ENCODE assay signal across 28 cellular contexts in the genomic region with DNA sequence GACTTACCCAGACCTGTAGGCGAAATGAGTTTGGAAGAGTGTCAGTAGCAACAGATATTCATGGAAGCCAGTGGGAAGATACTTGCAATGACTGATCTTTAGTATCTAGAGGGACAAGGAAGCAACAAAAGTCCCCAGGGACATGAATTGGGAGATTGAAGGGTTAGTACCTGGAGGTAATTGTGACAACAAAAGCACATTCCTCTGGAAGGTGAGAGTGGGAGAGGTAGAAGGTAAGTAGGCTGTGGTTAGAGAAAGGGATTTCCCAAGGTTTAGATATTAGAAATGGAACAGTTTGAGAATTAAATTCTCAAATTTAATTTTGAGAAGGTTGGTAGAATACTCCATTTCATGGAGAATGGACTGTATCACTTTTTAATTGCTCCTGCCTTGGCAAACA.
A peak's percentile ranks its signal among the peaks of the same experiment; 100 is the strongest.
DNase-seq lines count a peak whose midpoint lies in the region; ATAC-seq and TF ChIP-seq lines count a peak whose summit lies in the region.
"Had no signal": no experiment of that assay in that cellular context is flagged by ENCODE, and none has a peak within 500 bp of the region (broad histone marks: within the 10 kb centered on the region; RNA-seq: fewer than 3 reads in every experiment).

No MANE protein-coding gene starts in this region.

- CTCF ChIA-PET in MCF 10A (lab: Yijun Ruan, JAX), result no interaction called here

- DNase-seq in activated naive CD8-positive, alpha-beta T cell treated with anti-CD3 and anti-CD28 coated beads for 36 hours, result no peak
- DNase-seq in left lung (no peak), MCF 10A (ENCODE audit: unreplicated experiment) (no peak), kidney glomerular epithelial cell (lab: John Stamatoyannopoulos, UW) (no peak), immature natural killer cell (no peak)
- DNase-seq: activated CD4-positive, alpha-beta memory T cell treated with anti-CD3 and anti-CD28 coated beads for 36 hours; activated CD8-positive, alpha-beta memory T cell treated with anti-CD3 and anti-CD28 coated beads, Interleukin-2, amount 50 U/mL, for 48 hours; BE2C; COR-L47; effector CD4-positive, alpha-beta T cell; NCI-H1092 treated with DMSO at 0.1 percent for 48 hours; NCI-H1694 treated with DMSO at 0.1 percent for 48 hours; NCI-H446 treated with DMSO at 0.1 percent for 48 hours; right cardiac atrium; RPMI8226; stimulated activated naive CD8-positive, alpha-beta T cell treated with anti-CD3 and anti-CD28 coated beads, Interleukin-15, Interleukin-2, amounts not matched to agents 100 U/mL and 50 U/mL, for 24 hours; testis; uterus had no signal

- H3K4me1 Mint-ChIP-seq in activated naive CD8-positive, alpha-beta T cell (ENCODE audit: low read depth), result peaks cover 30% of the 10 kb centered on the region
- peaks cover 32% of the 10 kb centered on the region for H3K4me1 Mint-ChIP-seq in activated naive CD8-positive, alpha-beta T cell treated with anti-CD3 and anti-CD28 coated beads for 36 hours
- peaks cover 12% of the 10 kb centered on the region for H3K4me1 Mint-ChIP-seq in MCF 10A (ENCODE audit: insufficient read depth, unreplicated experiment)
- no peaks in the 10 kb centered on the region for H3K4me1 Mint-ChIP-seq in immature natural killer cell

- peak; percentile 64 for ATAC-seq in left lung
- ATAC-seq in HG03039 (IDR thresholded peaks at IDR 0.05; ENCODE audit: unreplicated experiment), result no peak
- ATAC-seq: activated CD4-positive, CD25-positive, alpha-beta regulatory T cell treated with anti-CD3 and anti-CD28 coated beads, Interleukin-2, amount 50 U/mL, for 24 hours; activated naive CD4-positive, alpha-beta T cell treated with anti-CD3 and anti-CD28 coated beads, Interleukin-2, amount 50 U/mL, for 72 hours; left lobe of liver; right cardiac atrium; stimulated activated naive CD8-positive, alpha-beta T cell treated with anti-CD3 and anti-CD28 coated beads, Interleukin-15, Interleukin-2, amounts not matched to agents 100 U/mL and 50 U/mL, for 24 hours had no signal

- peaks cover 4% of the 10 kb centered on the region; the same call in 1 of the 2 replicates for H3K79me2 ChIP-seq in Loucy (ENCODE audit: insufficient read depth, low read length)

- H3K9me2 ChIP-seq in Loucy (replicated peaks; ENCODE audit: low read depth, low read length), result no peaks in the 10 kb centered on the region

- no peaks in the 10 kb centered on the region for H3K9me3 Mint-ChIP-seq in activated naive CD8-positive, alpha-beta T cell (ENCODE audit: low read depth)
- no peaks in the 10 kb centered on the region for H3K9me3 Mint-ChIP-seq in activated naive CD8-positive, alpha-beta T cell treated with anti-CD3 and anti-CD28 coated beads for 36 hours
- H3K9me3 Mint-ChIP-seq in MCF 10A (ENCODE audit: unreplicated experiment) (peaks cover 7% of the 10 kb centered on the region), immature natural killer cell (no peaks in the 10 kb centered on the region)
- H3K9me3 Mint-ChIP-seq: activated CD4-positive, alpha-beta memory T cell treated with anti-CD3 and anti-CD28 coated beads for 36 hours; activated naive CD4-positive, alpha-beta T cell treated with anti-CD3 and anti-CD28 coated beads, Interleukin-2, amount 50 U/mL, for 72 hours; activated T-helper 2 cell treated with anti-CD3 and anti-CD28 coated beads, Interferon-gamma antibody, Interleukin-2, Interleukin-4, amounts not matched to agents 10 μg/mL and 5 μg/mL and 100 μg/mL, durations not matched to agents 14 hours and 24 hours and 36 hours had no signal

- no peak overlapping the region for H2AFZ ChIP-seq in Loucy (ENCODE audit: low read length)

- H3K27ac Mint-ChIP-seq in activated naive CD8-positive, alpha-beta T cell, result peak overlapping the region; percentile 43
- no peak overlapping the region for H3K27ac Mint-ChIP-seq in activated naive CD8-positive, alpha-beta T cell treated with anti-CD3 and anti-CD28 coated beads for 36 hours
- H3K27ac Mint-ChIP-seq in MCF 10A (ENCODE audit: low read depth, unreplicated experiment) (no peak overlapping the region), immature natural killer cell (no peak overlapping the region)
- H3K27ac Mint-ChIP-seq: activated CD4-positive, alpha-beta memory T cell treated with anti-CD3 and anti-CD28 coated beads for 36 hours; activated naive CD4-positive, alpha-beta T cell treated with anti-CD3 and anti-CD28 coated beads, Interleukin-2, amount 50 U/mL, for 72 hours; activated T-helper 2 cell treated with anti-CD3 and anti-CD28 coated beads, Interferon-gamma antibody, Interleukin-2, Interleukin-4, amounts not matched to agents 10 μg/mL and 5 μg/mL and 100 μg/mL, durations not matched to agents 14 hours and 24 hours and 36 hours had no signal

- H3K4me2 ChIP-seq in Loucy (ENCODE audit: low read depth, low read length, poor library complexity, severe bottlenecking), result peak overlapping the region; percentile 28
- H3K4me2 ChIP-seq: smooth muscle cell had no signal

- H4K20me1 ChIP-seq in Loucy (ENCODE audit: insufficient read depth, low read length, poor library complexity, severe bottlenecking), result no peaks in the 10 kb centered on the region

- H3K9me3 ChIP-seq in Loucy (ENCODE audit: insufficient read depth, low read depth, low read length) (no peaks in the 10 kb centered on the region), left lung (no peaks in the 10 kb centered on the region)
- H3K9me3 ChIP-seq: BE2C, SJSA1, testis, uterus had no signal

- H3K4me3 Mint-ChIP-seq in activated naive CD8-positive, alpha-beta T cell, result no peak overlapping the region
- H3K4me3 Mint-ChIP-seq in activated naive CD8-positive, alpha-beta T cell treated with anti-CD3 and anti-CD28 coated beads for 36 hours, result no peak overlapping the region
- no peak overlapping the region for H3K4me3 Mint-ChIP-seq in MCF 10A (ENCODE audit: unreplicated experiment)
- no peak overlapping the region for H3K4me3 Mint-ChIP-seq in immature natural killer cell
- H3K4me3 Mint-ChIP-seq: activated CD4-positive, alpha-beta memory T cell treated with anti-CD3 and anti-CD28 coated beads for 36 hours had no signal

- intact Hi-C loops in left lung (cut with DNase I) (no loop called here), MCF 10A (cut with micrococcal nuclease) (no loop called here)

- POLR2A ChIA-PET in MCF 10A (lab: Yijun Ruan, JAX), result no interaction called here

- H3K27me3 ChIP-seq in Loucy (ENCODE audit: insufficient read depth, low read length, poor library complexity, severe bottlenecking) (no peaks in the 10 kb centered on the region), left lung (no peaks in the 10 kb centered on the region)
- H3K27me3 ChIP-seq: BE2C, cardiac muscle cell, SJSA1, testis, uterus had no signal

- no TSS peak for BruUV-seq in MCF 10A (replicated peaks; lab: Mats Ljungman, UMichigan)

- H3K4me3 ChIP-seq in Loucy (ENCODE audit: low read length, poor library complexity, severe bottlenecking) (no peak overlapping the region), left lung (no peak overlapping the region)
- H3K4me3 ChIP-seq: cardiac muscle cell, SJSA1, smooth muscle cell, testis, uterus had no signal

- peak overlapping the region; percentile 4 to 75 for H3K27ac ChIP-seq in left lung
- H3K27ac ChIP-seq: cardiac muscle cell, SJSA1, testis, uterus had no signal

- H3K36me3 ChIP-seq in Loucy (ENCODE audit: insufficient read depth, low read length) (peaks cover 4% of the 10 kb centered on the region; the same call in 1 of the 2 replicates), left lung (peaks cover 0 to 20% of the 10 kb centered on the region in 2 donors)
- H3K36me3 ChIP-seq: BE2C, cardiac muscle cell, uterus had no signal

- H3K27me3 Mint-ChIP-seq in activated naive CD8-positive, alpha-beta T cell, result no peaks in the 10 kb centered on the region
- no peaks in the 10 kb centered on the region for H3K27me3 Mint-ChIP-seq in activated naive CD8-positive, alpha-beta T cell treated with anti-CD3 and anti-CD28 coated beads for 36 hours
- H3K27me3 Mint-ChIP-seq in MCF 10A (ENCODE audit: insufficient read depth, unreplicated experiment), result no peaks in the 10 kb centered on the region
- no peaks in the 10 kb centered on the region for H3K27me3 Mint-ChIP-seq in immature natural killer cell (ENCODE audit: low read depth in 3 of 3)
- H3K27me3 Mint-ChIP-seq: activated CD4-positive, alpha-beta memory T cell treated with anti-CD3 and anti-CD28 coated beads for 36 hours had no signal

- peaks cover 7% of the 10 kb centered on the region for H3K36me3 Mint-ChIP-seq in activated naive CD8-positive, alpha-beta T cell
- H3K36me3 Mint-ChIP-seq in activated naive CD8-positive, alpha-beta T cell treated with anti-CD3 and anti-CD28 coated beads for 36 hours, result peaks cover 6% of the 10 kb centered on the region
- H3K36me3 Mint-ChIP-seq in MCF 10A (ENCODE audit: insufficient read depth, unreplicated experiment) (peaks cover 55% of the 10 kb centered on the region), immature natural killer cell (peaks cover 0 to 10% (median 0%) of the 10 kb centered on the region in 3 donors)
- H3K36me3 Mint-ChIP-seq: activated naive CD4-positive, alpha-beta T cell treated with anti-CD3 and anti-CD28 coated beads, Interleukin-2, amount 50 U/mL, for 72 hours had no signal

- H3K9ac ChIP-seq in Loucy (ENCODE audit: low read depth, low read length, poor library complexity, severe bottlenecking), result no peak overlapping the region

- no peaks in the 10 kb centered on the region for H3F3A ChIP-seq in Loucy (ENCODE audit: low read depth)

- H3K4me1 ChIP-seq in Loucy (ENCODE audit: insufficient read depth, low read length, poor library complexity, severe bottlenecking), result peaks cover 20% of the 10 kb centered on the region
- H3K4me1 ChIP-seq in left lung, result peaks cover 0 to 59% of the 10 kb centered on the region in 2 donors
- H3K4me1 ChIP-seq: SJSA1, testis, uterus had no signal

- TF ChIP-seq CTCF in Loucy (conservative IDR thresholded peaks at IDR 0.05; ENCODE audit: low read length) (no peak), left lung (IDR thresholded peaks at IDR 0.05) (no peak), MCF 10A (IDR thresholded peaks at IDR 0.05; ENCODE audit: unreplicated experiment) (no peak)
